19 cellular contexts compared by ENCODE assay signal in the genomic region with DNA sequence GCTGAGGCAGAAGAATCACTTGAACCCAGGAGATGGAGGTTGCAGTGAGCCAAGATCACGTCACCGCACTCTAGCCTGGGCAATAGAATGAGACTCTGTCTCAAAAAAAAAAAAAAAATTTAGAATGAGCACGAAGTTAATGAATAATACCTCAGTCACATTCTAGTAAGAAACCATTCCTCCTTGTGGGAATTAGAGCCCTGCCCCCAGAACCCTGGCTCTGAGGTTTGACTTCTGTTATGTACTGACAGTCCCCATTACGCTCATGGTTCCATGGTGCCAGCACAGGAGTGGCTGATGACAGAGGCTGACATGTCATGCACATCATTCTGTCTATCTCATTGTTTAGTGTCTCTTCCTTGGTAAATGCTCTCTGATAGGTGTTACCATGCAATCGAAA.
DNase-seq lines count a peak whose midpoint lies in the region; TF ChIP-seq lines count a peak whose summit lies in the region.
"Had no signal": no experiment of that assay in that cellular context is flagged by ENCODE, and none has a peak within 500 bp of the region (broad histone marks: within the 10 kb centered on the region; RNA-seq: fewer than 3 reads in every experiment).

No MANE protein-coding gene starts in this region.

- H3K27ac Mint-ChIP-seq in activated T-helper 1 cell treated with anti-CD3 and anti-CD28 coated beads, Interleukin-12 subunit alpha, Interleukin-12 subunit beta, Interleukin-2, Interleukin-4 antibody, amounts not matched to agents 30 ng/mL and 10 ng/mL and 1 ng/mL, durations not matched to agents 14 hours and 24 hours and 36 hours = no peak overlapping the region
- H3K27ac Mint-ChIP-seq: CD8-positive, alpha-beta memory T cell had no signal

- H3K36me3 ChIP-seq in BLaER1 treated with 17β-estradiol and CSF1 and Interleukin-3, amounts not matched to agents 10 nM and 100 nM = peaks cover 0 to 13% (median 6%) of the 10 kb centered on the region in 11 experiments; a peak in 6 of 22 replicates
- H3K36me3 ChIP-seq in SU-DHL-6 (ENCODE audit: low read length) (0 out of 2 replicates have a peak, but pooled peaks cover 8% of the 10 kb centered on the region), trophoblast cell (ENCODE audit: control insufficient read depth in 1 of 2, insufficient read depth in 2 of 2, low read length in 2 of 2) (no peaks in the 10 kb centered on the region)
- H3K36me3 ChIP-seq: SJSA1 had no signal

- peaks cover 6% of the 10 kb centered on the region for H3K4me1 Mint-ChIP-seq in activated T-helper 1 cell treated with anti-CD3 and anti-CD28 coated beads, Interleukin-12 subunit alpha, Interleukin-12 subunit beta, Interleukin-2, Interleukin-4 antibody, amounts not matched to agents 30 ng/mL and 10 ng/mL and 1 ng/mL, durations not matched to agents 14 hours and 24 hours and 36 hours (ENCODE audit: low read depth)

- no peak overlapping the region for H3K23ac ChIP-seq in trophoblast cell (ENCODE audit: low read length)

- H2AK5ac ChIP-seq in trophoblast cell (ENCODE audit: low read length) = no peak overlapping the region

- peaks cover 0 to 10% (median 0%) of the 10 kb centered on the region in 11 experiments; a peak in 2 of 22 replicates for H3K9me3 ChIP-seq in BLaER1 treated with 17β-estradiol and CSF1 and Interleukin-3, amounts not matched to agents 10 nM and 100 nM (replicated peaks in 1 of 11)
- H3K9me3 ChIP-seq in SU-DHL-6 (ENCODE audit: insufficient read depth, low read length) = no peaks in the 10 kb centered on the region
- no peaks in the 10 kb centered on the region for H3K9me3 ChIP-seq in trophoblast cell (ENCODE audit: insufficient read depth, low read depth, low read length)
- H3K9me3 ChIP-seq: SJSA1 had no signal

- TF ChIP-seq CTCF in SU-DHL-6 (IDR thresholded peaks at IDR 0.05; ENCODE audit: insufficient read depth, low read length, poor library complexity, severe bottlenecking) = no peak

- no peak overlapping the region for H2BK12ac ChIP-seq in trophoblast cell (ENCODE audit: low read length)

- H4K8ac ChIP-seq in trophoblast cell (ENCODE audit: low read depth, low read length) = no peak overlapping the region

- peak overlapping the region in 4 of 11 experiments; percentile 84 to 91 (median 87); a peak in 10 of 22 replicates for H3K27ac ChIP-seq in BLaER1 treated with 17β-estradiol and CSF1 and Interleukin-3, amounts not matched to agents 10 nM and 100 nM
- H3K27ac ChIP-seq in SU-DHL-6 (ENCODE audit: low read depth, low read length) = peak overlapping the region; percentile 100
- H3K27ac ChIP-seq in trophoblast cell (ENCODE audit: low read depth, low read length) = no peak overlapping the region
- H3K27ac ChIP-seq: PC-9, SJSA1 had no signal

- no peak overlapping the region for H3K9ac ChIP-seq in BLaER1 treated with 17β-estradiol and CSF1 and Interleukin-3, amounts not matched to agents 10 nM and 100 nM
- peak overlapping the region; percentile 72 for H3K9ac ChIP-seq in SU-DHL-6 (ENCODE audit: low read length)
- H3K9ac ChIP-seq in trophoblast cell (ENCODE audit: low read length) = no peak overlapping the region

- H3K4me1 ChIP-seq in BLaER1 treated with 17β-estradiol and CSF1 and Interleukin-3, amounts not matched to agents 10 nM and 100 nM = peaks cover 21 to 53% (median 37%) of the 10 kb centered on the region in 10 experiments
- H3K4me1 ChIP-seq in trophoblast cell (ENCODE audit: control insufficient read depth in 1 of 2, insufficient read depth in 2 of 2, low read length in 2 of 2) = peaks cover 5 to 6% of the 10 kb centered on the region in 2 experiments

- no peaks in the 10 kb centered on the region for H3K9me2 ChIP-seq in SU-DHL-6 (replicated peaks; ENCODE audit: insufficient read depth, low read length)

- H2BK120ac ChIP-seq in trophoblast cell (ENCODE audit: insufficient read depth, low read length, poor library complexity) = no peak overlapping the region

- H3F3A ChIP-seq in SU-DHL-6 (ENCODE audit: insufficient read depth) = peaks cover 87% of the 10 kb centered on the region

- H4K91ac ChIP-seq in trophoblast cell (ENCODE audit: low read depth, low read length) = no peak overlapping the region

- no peaks in the 10 kb centered on the region for H3K36me3 Mint-ChIP-seq in activated T-helper 1 cell treated with anti-CD3 and anti-CD28 coated beads, Interleukin-12 subunit alpha, Interleukin-12 subunit beta, Interleukin-2, Interleukin-4 antibody, amounts not matched to agents 30 ng/mL and 10 ng/mL and 1 ng/mL, durations not matched to agents 14 hours and 24 hours and 36 hours (ENCODE audit: low read depth)

- H2AFZ ChIP-seq in SU-DHL-6 (ENCODE audit: low read depth, low read length, severe bottlenecking) = no peak overlapping the region
- H2AFZ ChIP-seq in trophoblast cell (ENCODE audit: insufficient read depth, low read length, poor library complexity) = no peak overlapping the region
- H2AFZ ChIP-seq: PC-9 had no signal

- H3K4ac ChIP-seq in trophoblast cell (ENCODE audit: low read depth, low read length) = no peak overlapping the region

- no peak overlapping the region for H2BK5ac ChIP-seq in trophoblast cell (ENCODE audit: low read depth, low read length, poor library complexity)

- intact Hi-C loops in activated T-helper 1 cell treated with anti-CD3 and anti-CD28 coated beads, Interleukin-12 subunit alpha, Interleukin-12 subunit beta, Interleukin-2, Interleukin-4 antibody, amounts not matched to agents 30 ng/mL and 10 ng/mL and 1 ng/mL, durations not matched to agents 14 hours and 24 hours and 36 hours (cut with micrococcal nuclease) = no loop called here

- no peak overlapping the region for H3K14ac ChIP-seq in trophoblast cell (ENCODE audit: low read length)

- no peaks in the 10 kb centered on the region for H3K27me3 Mint-ChIP-seq in activated T-helper 1 cell treated with anti-CD3 and anti-CD28 coated beads, Interleukin-12 subunit alpha, Interleukin-12 subunit beta, Interleukin-2, Interleukin-4 antibody, amounts not matched to agents 30 ng/mL and 10 ng/mL and 1 ng/mL, durations not matched to agents 14 hours and 24 hours and 36 hours (ENCODE audit: insufficient read depth)
- H3K27me3 Mint-ChIP-seq: CD8-positive, alpha-beta memory T cell had no signal

- H3K4me2 ChIP-seq in BLaER1 treated with 17β-estradiol and CSF1 and Interleukin-3, amounts not matched to agents 10 nM and 100 nM = peak overlapping the region in 7 of 11 experiments; percentile 58 to 83 (median 71); a peak in 8 of 22 replicates
- H3K4me2 ChIP-seq in SU-DHL-6 (ENCODE audit: low read depth, low read length, poor library complexity, severe bottlenecking) (peak overlapping the region; percentile 97), trophoblast cell (ENCODE audit: low read length) (no peak overlapping the region)
- H3K4me2 ChIP-seq: PC-9 had no signal

- no peak overlapping the region for H3K4me3 ChIP-seq in BLaER1 treated with 17β-estradiol and CSF1 and Interleukin-3, amounts not matched to agents 10 nM and 100 nM
- no peak overlapping the region for H3K4me3 ChIP-seq in SU-DHL-6 (ENCODE audit: insufficient read depth, low read length, poor library complexity, severe bottlenecking)
- no peak overlapping the region for H3K4me3 ChIP-seq in trophoblast cell (ENCODE audit: low read depth, low read length)
- H3K4me3 ChIP-seq: PC-9, SJSA1 had no signal

- H3K4me3 Mint-ChIP-seq in activated T-helper 1 cell treated with anti-CD3 and anti-CD28 coated beads, Interleukin-12 subunit alpha, Interleukin-12 subunit beta, Interleukin-2, Interleukin-4 antibody, amounts not matched to agents 30 ng/mL and 10 ng/mL and 1 ng/mL, durations not matched to agents 14 hours and 24 hours and 36 hours = no peak overlapping the region
- H3K4me3 Mint-ChIP-seq: CD8-positive, alpha-beta memory T cell had no signal

- peaks cover 3% of the 10 kb centered on the region for H3K79me1 ChIP-seq in trophoblast cell (ENCODE audit: low read length)

- H3K18ac ChIP-seq in trophoblast cell (ENCODE audit: low read length) = peak overlapping the region; percentile 30

- H3K27me3 ChIP-seq in BLaER1 treated with 17β-estradiol and CSF1 and Interleukin-3, amounts not matched to agents 10 nM and 100 nM = no peaks in the 10 kb centered on the region
- H3K27me3 ChIP-seq in SU-DHL-6 (ENCODE audit: low read length) (no peaks in the 10 kb centered on the region), trophoblast cell (ENCODE audit: insufficient read depth, low read length) (no peaks in the 10 kb centered on the region)
- H3K27me3 ChIP-seq: SJSA1 had no signal

- no peaks in the 10 kb centered on the region for H4K20me1 ChIP-seq in BLaER1 treated with 17β-estradiol and CSF1 and Interleukin-3, amounts not matched to agents 10 nM and 100 nM
- H4K20me1 ChIP-seq in SU-DHL-6 (ENCODE audit: low read depth, low read length) = no peaks in the 10 kb centered on the region

- peak; percentile 40 for DNase-seq in kidney glomerular epithelial cell (lab: John Stamatoyannopoulos, UW)
- no peak for DNase-seq in trophoblast cell
- DNase-seq in GM03348 (ENCODE audit: low spot score) = no peak
- DNase-seq in SK-N-DZ (ENCODE audit: low spot score) = no peak
- DNase-seq in activated T-helper 1 cell treated with anti-CD3 and anti-CD28 coated beads, Interleukin-12 subunit alpha, Interleukin-12 subunit beta, Interleukin-2, Interleukin-4 antibody, amounts not matched to agents 30 ng/mL and 10 ng/mL and 1 ng/mL, durations not matched to agents 14 hours and 24 hours and 36 hours (ENCODE audit: low spot score) = no peak
- DNase-seq in ecto neural progenitor cell (ENCODE audit: low spot score) = no peak
- DNase-seq: C1 segment of cervical spinal cord; CD8-positive, alpha-beta memory T cell; GOT3; KBM-7; MV-4-11; NCI-H1417; NCI-H187; NCI-H2107; NCI-H510A treated with DMSO at 0.1 percent for 48 hours; PC-9 had no signal

- H3K79me2 ChIP-seq in SU-DHL-6 (ENCODE audit: insufficient read depth, low read length) (peaks cover 22% of the 10 kb centered on the region), trophoblast cell (ENCODE audit: control insufficient read depth, insufficient read depth, low read length, poor library complexity) (no peaks in the 10 kb centered on the region)

- H3K9me3 Mint-ChIP-seq in activated T-helper 1 cell treated with anti-CD3 and anti-CD28 coated beads, Interleukin-12 subunit alpha, Interleukin-12 subunit beta, Interleukin-2, Interleukin-4 antibody, amounts not matched to agents 30 ng/mL and 10 ng/mL and 1 ng/mL, durations not matched to agents 14 hours and 24 hours and 36 hours = no peaks in the 10 kb centered on the region
- H3K9me3 Mint-ChIP-seq: CD8-positive, alpha-beta memory T cell had no signal

- no peak overlapping the region for H4K12ac ChIP-seq in trophoblast cell (ENCODE audit: low read depth, low read length)

- WGBS in trophoblast cell (ENCODE audit: extremely low coverage, insufficient coverage, insufficient read length) = no CpG with 5 or more reads among the region's 5 CpGs
